ENCODE assay signal across 1 cellular context in the genomic region with DNA sequence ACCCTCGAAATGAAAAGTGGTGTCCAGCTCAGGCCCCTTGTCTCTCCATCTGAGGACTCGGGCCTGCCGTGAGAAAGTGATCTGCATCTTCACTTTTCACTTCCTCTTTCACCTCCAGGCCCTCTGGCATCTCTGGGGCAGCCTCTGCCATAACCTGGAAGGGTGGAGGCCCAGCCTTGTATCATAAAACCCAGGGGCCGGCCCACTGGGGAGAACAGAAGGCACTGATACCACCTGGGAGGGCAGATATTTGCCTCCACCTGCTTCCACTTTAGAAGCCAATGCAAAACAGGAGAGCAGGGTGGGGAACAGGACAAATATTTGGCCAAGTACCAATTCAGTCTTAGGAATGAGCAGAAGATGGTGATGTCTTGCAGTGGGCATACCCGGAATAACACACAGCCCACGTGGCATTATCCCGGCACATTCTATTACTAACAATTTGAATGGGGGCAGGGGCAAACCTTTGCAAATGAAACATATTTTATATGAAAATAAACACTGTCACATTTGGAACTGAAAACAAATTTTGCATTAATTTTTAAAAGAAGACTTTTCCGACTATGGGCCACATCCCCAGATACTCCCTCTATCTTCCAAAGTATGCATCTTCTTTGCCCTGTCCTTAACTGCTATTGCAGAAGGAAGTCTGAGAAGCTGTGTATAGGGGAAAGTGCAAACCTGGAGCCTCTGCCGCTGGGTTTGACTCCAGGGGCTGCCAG.
TF ChIP-seq lines count a peak whose summit lies in the region.

No MANE protein-coding gene starts in this region.

TF ChIP-seq in HEK293, 187 proteins besides CTCF, POLR2A, EP300 and RAD21:
- TF ChIP-seq ZNF335 (tag by site-specific recombination; conservative IDR thresholded peaks at IDR 0.05) (0 out of 2 replicates have a peak, but pooled peaks have one; percentile 22), PRDM1 (tag by site-specific recombination; IDR thresholded peaks at IDR 0.05) (0 out of 2 replicates have a peak, but pooled peaks have one; percentile 47), ZNF785 (tag by site-specific recombination; IDR thresholded peaks at IDR 0.05) (no peak), ZNF830 (tag by site-specific recombination; IDR thresholded peaks at IDR 0.05; ENCODE audit: low read depth) (no peak), GLIS1 (tag by site-specific recombination; IDR thresholded peaks at IDR 0.05) (peak; percentile 72)
- TF ChIP-seq, protein P1, sequence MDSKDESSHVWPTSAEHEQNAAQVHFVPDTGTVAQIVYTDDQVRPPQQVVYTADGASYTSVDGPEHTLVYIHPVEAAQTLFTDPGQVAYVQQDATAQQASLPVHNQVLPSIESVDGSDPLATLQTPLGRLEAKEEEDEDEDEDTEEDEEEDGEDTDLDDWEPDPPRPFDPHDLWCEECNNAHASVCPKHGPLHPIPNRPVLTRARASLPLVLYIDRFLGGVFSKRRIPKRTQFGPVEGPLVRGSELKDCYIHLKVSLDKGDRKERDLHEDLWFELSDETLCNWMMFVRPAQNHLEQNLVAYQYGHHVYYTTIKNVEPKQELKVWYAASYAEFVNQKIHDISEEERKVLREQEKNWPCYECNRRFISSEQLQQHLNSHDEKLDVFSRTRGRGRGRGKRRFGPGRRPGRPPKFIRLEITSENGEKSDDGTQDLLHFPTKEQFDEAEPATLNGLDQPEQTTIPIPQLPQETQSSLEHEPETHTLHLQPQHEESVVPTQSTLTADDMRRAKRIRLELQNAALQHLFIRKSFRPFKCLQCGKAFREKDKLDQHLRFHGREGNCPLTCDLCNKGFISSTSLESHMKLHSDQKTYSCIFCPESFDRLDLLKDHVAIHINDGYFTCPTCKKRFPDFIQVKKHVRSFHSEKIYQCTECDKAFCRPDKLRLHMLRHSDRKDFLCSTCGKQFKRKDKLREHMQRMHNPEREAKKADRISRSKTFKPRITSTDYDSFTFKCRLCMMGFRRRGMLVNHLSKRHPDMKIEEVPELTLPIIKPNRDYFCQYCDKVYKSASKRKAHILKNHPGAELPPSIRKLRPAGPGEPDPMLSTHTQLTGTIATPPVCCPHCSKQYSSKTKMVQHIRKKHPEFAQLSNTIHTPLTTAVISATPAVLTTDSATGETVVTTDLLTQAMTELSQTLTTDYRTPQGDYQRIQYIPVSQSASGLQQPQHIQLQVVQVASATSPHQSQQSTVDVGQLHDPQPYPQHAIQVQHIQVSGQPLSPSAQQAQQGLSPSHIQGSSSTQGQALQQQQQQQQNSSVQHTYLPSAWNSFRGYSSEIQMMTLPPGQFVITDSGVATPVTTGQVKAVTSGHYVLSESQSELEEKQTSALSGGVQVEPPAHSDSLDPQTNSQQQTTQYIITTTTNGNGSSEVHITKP (tag by site-specific recombination; IDR thresholded peaks at IDR 0.05), result peak; percentile 50; the same call in 1 of the 2 replicates
